ENCODE assay signal across 12 cellular contexts in genomic region chr5:97022898-97023297, GRCh38.
DNase-seq lines count a peak whose midpoint lies in the region; ATAC-seq lines count a peak whose summit lies in the region.
"Had no signal": no experiment of that assay in that cellular context is flagged by ENCODE, and none has a peak within 500 bp of the region (broad histone marks: within the 10 kb centered on the region; RNA-seq: fewer than 3 reads in every experiment).

No MANE protein-coding gene starts in this region.

- ATAC-seq in activated CD4-positive, alpha-beta T cell treated with anti-CD3 and anti-CD28 coated beads for 36 hours, result peak; percentile 64
- ATAC-seq in HG02870 (IDR thresholded peaks at IDR 0.05; ENCODE audit: unreplicated experiment) (peak; percentile 71), memory B cell (ENCODE audit: low read depth) (peak; percentile 42), GM21367 (IDR thresholded peaks at IDR 0.05; ENCODE audit: unreplicated experiment) (no peak), HG02678 (IDR thresholded peaks at IDR 0.05; ENCODE audit: unreplicated experiment) (no peak)
- ATAC-seq: pancreas had no signal

- DNase-seq in activated CD4-positive, alpha-beta T cell treated with anti-CD3 and anti-CD28 coated beads for 36 hours, result no peak
- no peak for DNase-seq in activated CD4-positive, alpha-beta T cell treated with anti-CD3 and anti-CD28 coated beads for 48 hours
- peak; percentile 15 for DNase-seq in SIG-M5 (lab: John Stamatoyannopoulos, UW)
- DNase-seq in memory B cell (ENCODE audit: low spot score in 2 of 2), result no peak
- DNase-seq in NAMALWA (ENCODE audit: low spot score), result no peak
- DNase-seq: central memory CD4-positive, alpha-beta T cell; NCI-H2029 treated with DMSO at 0.1 percent for 48 hours; pancreas; small intestine had no signal

- peaks cover 52% of the 10 kb centered on the region for H3K36me3 Mint-ChIP-seq in activated CD4-positive, alpha-beta T cell treated with anti-CD3 and anti-CD28 coated beads for 36 hours (ENCODE audit: low read depth)
- peaks cover 29% of the 10 kb centered on the region for H3K36me3 Mint-ChIP-seq in memory B cell

- no peak overlapping the region for H3K4me3 Mint-ChIP-seq in activated CD4-positive, alpha-beta T cell treated with anti-CD3 and anti-CD28 coated beads for 36 hours
- no peak overlapping the region for H3K4me3 Mint-ChIP-seq in memory B cell

- POLR2A ChIA-PET in activated CD4-positive, alpha-beta T cell treated with anti-CD3 and anti-CD28 coated beads for 36 hours (lab: Charles Lee), result no interaction called here

- H3K27ac Mint-ChIP-seq in activated CD4-positive, alpha-beta T cell treated with anti-CD3 and anti-CD28 coated beads for 36 hours, result no peak overlapping the region
- H3K27ac Mint-ChIP-seq in memory B cell, result no peak overlapping the region

- H3K9me3 Mint-ChIP-seq in activated CD4-positive, alpha-beta T cell treated with anti-CD3 and anti-CD28 coated beads for 36 hours (ENCODE audit: low read depth), result no peaks in the 10 kb centered on the region
- no peaks in the 10 kb centered on the region for H3K9me3 Mint-ChIP-seq in memory B cell

- intact Hi-C loops in activated CD4-positive, alpha-beta T cell treated with anti-CD3 and anti-CD28 coated beads for 36 hours (cut with DNase I, micrococcal nuclease), result loop anchor here in 1 of 2 experiments (10.0 kb wide), 1 partner anchor 398 kb away; no protein-coding TSS in a partner anchor

- CTCF ChIA-PET in activated CD4-positive, alpha-beta T cell treated with anti-CD3 and anti-CD28 coated beads for 36 hours (lab: Charles Lee), result no interaction called here

- H3K4me1 Mint-ChIP-seq in activated CD4-positive, alpha-beta T cell treated with anti-CD3 and anti-CD28 coated beads for 36 hours, result peaks cover 12% of the 10 kb centered on the region
- H3K4me1 Mint-ChIP-seq in memory B cell, result no peaks in the 10 kb centered on the region

- no peaks in the 10 kb centered on the region for H3K27me3 Mint-ChIP-seq in activated CD4-positive, alpha-beta T cell treated with anti-CD3 and anti-CD28 coated beads for 36 hours
- no peaks in the 10 kb centered on the region for H3K27me3 Mint-ChIP-seq in memory B cell

Comparison
In these comparisons a context has a peak if more than half of its experiments do, and no peak if none do; other contexts are left out.
1. ATAC-seq: peak in activated CD4-positive, alpha-beta T cell treated with anti-CD3 and anti-CD28 coated beads for 36 hours (single experiment), HG02870 (single experiment) and memory B cell (single experiment); none in GM21367 (single experiment) and HG02678 (single experiment).